38 cellular contexts compared by ENCODE assay signal in genomic region chr17:72969293-72969692, GRCh38.
"Had no signal": no experiment of that assay in that cellular context is flagged by ENCODE, and none has a peak within 500 bp of the region (broad histone marks: within the 10 kb centered on the region; RNA-seq: fewer than 3 reads in every experiment).

No MANE protein-coding gene starts in this region.

- H3K4me3 Mint-ChIP-seq: activated B cell treated with CpG ODN at 0.5 μM for 24 hours; activated CD4-positive, alpha-beta memory T cell treated with anti-CD3 and anti-CD28 coated beads, Interleukin-2, amount 10 ng/mL, durations not matched to agents 7 days and 5 days; activated CD8-positive, alpha-beta memory T cell treated with anti-CD3 and anti-CD28 coated beads, Interleukin-2, amount 10 ng/mL, durations not matched to agents 7 days and 5 days; activated naive CD8-positive, alpha-beta T cell treated with anti-CD3 and anti-CD28 coated beads for 36 hours; activated T-cell treated with anti-CD3 and anti-CD28 coated beads, Interleukin-2, amount 50 U/mL, for 72 hours; activated T-helper 17 cell treated with anti-CD3 and anti-CD28 coated beads, Interleukin-2, amount 50 U/mL, for 72 hours had no signal

- H3K36me3 Mint-ChIP-seq: activated CD8-positive, alpha-beta memory T cell treated with anti-CD3 and anti-CD28 coated beads, Interleukin-2, amount 10 ng/mL, durations not matched to agents 7 days and 5 days had no signal

- H3K9me3 Mint-ChIP-seq: activated B cell treated with CpG ODN at 0.5 μM for 24 hours; activated CD4-positive, alpha-beta memory T cell treated with anti-CD3 and anti-CD28 coated beads, Interleukin-2, amount 10 ng/mL, durations not matched to agents 7 days and 5 days; activated naive CD8-positive, alpha-beta T cell treated with anti-CD3 and anti-CD28 coated beads for 36 hours; activated T-cell treated with anti-CD3 and anti-CD28 coated beads, Interleukin-2, amount 50 U/mL, for 72 hours; activated T-helper 17 cell treated with anti-CD3 and anti-CD28 coated beads, Interleukin-2, amount 50 U/mL, for 72 hours had no signal

- H3K36me3 ChIP-seq: ascending aorta, breast epithelium had no signal

- H3K4me3 ChIP-seq: ascending aorta, breast epithelium, PC-9 had no signal

- H3K4me2 ChIP-seq: PC-9 had no signal

- H3K4me1 ChIP-seq: ascending aorta, breast epithelium had no signal

- DNase-seq: activated B cell treated with CpG ODN at 0.5 μM for 24 hours; activated CD4-positive, alpha-beta memory T cell treated with anti-CD3 and anti-CD28 coated beads, Interleukin-2, amount 10 ng/mL, durations not matched to agents 7 days and 5 days; activated CD4-positive, alpha-beta T cell treated with anti-CD3 and anti-CD28 coated beads for 4 hours; activated CD4-positive, CD25-positive, alpha-beta regulatory T cell treated with anti-CD3 and anti-CD28 coated beads, Interleukin-2, amount 50 U/mL, for 72 hours; activated CD8-positive, alpha-beta memory T cell treated with anti-CD3 and anti-CD28 coated beads for 24 hours; activated CD8-positive, alpha-beta memory T cell treated with anti-CD3 and anti-CD28 coated beads, Interleukin-2, amount 10 ng/mL, durations not matched to agents 7 days and 5 days; activated CD8-positive, alpha-beta memory T cell treated with anti-CD3 and anti-CD28 coated beads, Interleukin-2, amount 50 U/mL, for 48 hours; activated effector memory CD4-positive, alpha-beta T cell treated with anti-CD3 and anti-CD28 coated beads, Interleukin-2, amount 50 U/mL, for 16 hours; activated naive CD4-positive, alpha-beta T cell; activated naive CD4-positive, alpha-beta T cell treated with anti-CD3 and anti-CD28 coated beads, Interleukin-2, amount 50 U/mL, for 16 hours; activated naive CD8-positive, alpha-beta T cell treated with anti-CD3 and anti-CD28 coated beads for 36 hours; activated T-cell treated with anti-CD3 and anti-CD28 coated beads, Interleukin-2, amount 50 U/mL, for 1 hour; activated T-cell treated with anti-CD3 and anti-CD28 coated beads, Interleukin-2, amount 50 U/mL, for 72 hours; amniotic stem cell; cerebellar nuclear complex; Karpas-422; KBM-7; NCI-H1105 treated with DMSO at 0.1 percent for 48 hours; NCI-H1436; NCI-H1694; NCI-H1930; NCI-H2081 treated with DMSO at 0.1 percent for 48 hours; NCI-H226; NCI-H446 treated with DMSO at 0.1 percent for 48 hours; NCI-H526; NCI-H748 treated with DMSO at 0.1 percent for 48 hours; PC-9; SIG-M5; T-helper 1 cell; T-helper 2 cell; T-helper 9 cell had no signal

- H3K27me3 Mint-ChIP-seq: activated B cell treated with CpG ODN at 0.5 μM for 24 hours; activated CD4-positive, alpha-beta memory T cell treated with anti-CD3 and anti-CD28 coated beads, Interleukin-2, amount 10 ng/mL, durations not matched to agents 7 days and 5 days; activated CD8-positive, alpha-beta memory T cell treated with anti-CD3 and anti-CD28 coated beads, Interleukin-2, amount 10 ng/mL, durations not matched to agents 7 days and 5 days; activated naive CD8-positive, alpha-beta T cell treated with anti-CD3 and anti-CD28 coated beads for 36 hours; activated T-helper 17 cell treated with anti-CD3 and anti-CD28 coated beads, Interleukin-2, amount 50 U/mL, for 72 hours had no signal

- H3K4me1 Mint-ChIP-seq: activated CD4-positive, alpha-beta memory T cell treated with anti-CD3 and anti-CD28 coated beads, Interleukin-2, amount 10 ng/mL, durations not matched to agents 7 days and 5 days; activated CD8-positive, alpha-beta memory T cell treated with anti-CD3 and anti-CD28 coated beads, Interleukin-2, amount 10 ng/mL, durations not matched to agents 7 days and 5 days; activated naive CD8-positive, alpha-beta T cell treated with anti-CD3 and anti-CD28 coated beads for 36 hours; activated T-helper 17 cell treated with anti-CD3 and anti-CD28 coated beads, Interleukin-2, amount 50 U/mL, for 72 hours had no signal

- H3K27ac Mint-ChIP-seq: activated B cell treated with CpG ODN at 0.5 μM for 24 hours; activated CD4-positive, alpha-beta memory T cell treated with anti-CD3 and anti-CD28 coated beads, Interleukin-2, amount 10 ng/mL, durations not matched to agents 7 days and 5 days; activated CD8-positive, alpha-beta memory T cell treated with anti-CD3 and anti-CD28 coated beads, Interleukin-2, amount 10 ng/mL, durations not matched to agents 7 days and 5 days; activated naive CD8-positive, alpha-beta T cell treated with anti-CD3 and anti-CD28 coated beads for 36 hours; activated T-cell treated with anti-CD3 and anti-CD28 coated beads, Interleukin-2, amount 50 U/mL, for 72 hours; activated T-helper 17 cell treated with anti-CD3 and anti-CD28 coated beads, Interleukin-2, amount 50 U/mL, for 72 hours had no signal

- H3K27ac ChIP-seq: ascending aorta, breast epithelium, PC-9, RWPE1, VCaP had no signal

- H3K27me3 ChIP-seq: ascending aorta, breast epithelium had no signal

- ATAC-seq: activated CD8-positive, alpha-beta memory T cell treated with anti-CD3 and anti-CD28 coated beads, Interleukin-2, amount 10 ng/mL, durations not matched to agents 7 days and 5 days; activated T-cell treated with anti-CD3 and anti-CD28 coated beads, Interleukin-2, amount 50 U/mL, for 72 hours; activated T-helper 17 cell treated with anti-CD3 and anti-CD28 coated beads, Interleukin-2, amount 50 U/mL, for 72 hours; Right ventricle myocardium inferior; SK-N-SH treated with all-trans-retinoic acid at 6 μM for 48 hours had no signal

- H3K9me3 ChIP-seq: ascending aorta, breast epithelium had no signal
